ENCODE assay signal across 22 cellular contexts in the genomic region with DNA sequence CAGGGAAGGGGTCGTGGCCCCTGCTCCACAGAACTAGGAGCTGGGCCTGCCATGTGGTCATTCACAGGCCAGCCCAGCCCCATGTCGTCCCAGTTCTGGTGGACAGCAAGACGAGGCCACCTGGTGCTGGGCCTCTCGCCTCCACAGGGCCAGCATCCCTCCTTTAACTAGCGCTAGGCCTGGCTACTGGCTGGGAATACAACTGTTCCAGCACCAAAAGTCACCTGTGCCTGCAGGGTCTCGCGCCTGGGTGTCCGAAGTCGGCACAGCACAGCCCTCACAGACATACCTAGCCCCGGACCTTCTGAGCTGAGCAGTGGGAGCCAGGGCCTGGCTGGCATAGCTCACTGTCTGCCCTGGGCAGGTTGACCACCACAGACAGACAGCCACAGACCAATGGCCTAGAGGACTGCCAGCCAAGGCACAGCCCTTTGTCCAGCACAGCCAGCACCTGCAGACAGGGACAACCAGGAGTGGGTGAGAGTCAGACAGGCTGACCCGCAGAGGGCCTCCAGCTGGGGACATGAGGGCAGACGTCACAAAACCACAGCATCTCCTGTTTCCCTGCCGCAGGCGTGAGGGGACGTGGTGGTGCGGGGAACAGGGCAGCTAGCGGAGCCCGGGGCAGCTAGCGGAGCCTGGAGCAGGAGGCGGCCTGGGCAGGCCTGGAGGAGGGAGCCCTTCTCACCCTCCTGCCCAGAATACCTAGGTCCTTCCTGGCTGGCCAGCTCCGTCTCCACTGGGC. TPM values are rescaled to one million over a fixed set of nuclear protein-coding genes. Genes with fewer than 3 reads are reported as not detected.
DNase-seq lines count a peak whose midpoint lies in the region; ATAC-seq, FAIRE-seq and TF ChIP-seq lines count a peak whose summit lies in the region.
"Had no signal": no experiment of that assay in that cellular context is flagged by ENCODE, and none has a peak within 500 bp of the region (broad histone marks: within the 10 kb centered on the region; RNA-seq: fewer than 3 reads in every experiment).

No MANE protein-coding gene starts in this region.

- H3K4me3 ChIP-seq in HepG2 (replicated peaks in 1 of 3; ENCODE audit: insufficient read depth in 1 of 3, low read depth in 2 of 3, low read length in 3 of 3) (no peak overlapping the region), right lobe of liver (no peak overlapping the region)

- H3K4me2 ChIP-seq in HepG2 (ENCODE audit: low read depth, low read length), result no peak overlapping the region

- H4K20me1 ChIP-seq in HepG2 (ENCODE audit: insufficient read depth, low read length), result no peaks in the 10 kb centered on the region

- TF ChIP-seq POLR2A in HepG2 (IDR thresholded peaks at IDR 0.05; ENCODE audit: insufficient read depth in 1 of 2, low read depth in 2 of 2, low read length in 2 of 2) (no peak), right lobe of liver (IDR thresholded peaks at IDR 0.05) (no peak)

- POLR2A ChIA-PET in HepG2 (lab: Yijun Ruan, JAX) (interaction anchor here (1.5 to 3.4 kb wide), 2 partner anchors 12 to 14 kb away, joined by 3 to 19 read pairs; no protein-coding TSS in a partner anchor), RWPE1 (lab: Yijun Ruan, JAX; ENCODE audit: low non-redundant PET) (no interaction called here)

- intact Hi-C loops in HepG2 (cut with micrococcal nuclease; ENCODE audit: unreplicated experiment) (loop anchor here (5.0 kb wide), 1 partner anchor 224 kb away; no protein-coding TSS in a partner anchor), right lobe of liver (cut with DNase I) (loop anchor here (5.0 kb wide), 3 partner anchors 99 to 224 kb away; a partner anchor contains a TSS)

- no peaks in the 10 kb centered on the region for H3K79me2 ChIP-seq in HepG2 (ENCODE audit: insufficient read depth, low read length)

- TF ChIP-seq CTCF in HepG2 (CRISPR knock-in tag; IDR thresholded peaks at IDR 0.05) (no peak), right lobe of liver (IDR thresholded peaks at IDR 0.05) (no peak), RWPE1 (conservative IDR thresholded peaks at IDR 0.05; ENCODE audit: low read depth) (no peak)

- peaks cover 53% of the 10 kb centered on the region for H3K4me1 ChIP-seq in HepG2 (ENCODE audit: insufficient read depth, low read length)
- no peaks in the 10 kb centered on the region for H3K4me1 ChIP-seq in right lobe of liver

- TF ChIP-seq EP300 in HepG2 (IDR thresholded peaks at IDR 0.05; ENCODE audit: low read depth in 2 of 2, low read length in 2 of 2), result no peak
- TF ChIP-seq EP300 in HepG2 (CRISPR knock-in tag; IDR thresholded peaks at IDR 0.05; ENCODE audit: borderline replicate concordance), result no peak

- 93% methylated on average over 9 of the region's 21 CpGs for WGBS in HepG2 (ENCODE audit: low lambda C conversion rate)
- WGBS in right lobe of liver (ENCODE audit: insufficient coverage, low coverage, low lambda C conversion rate, missing lambda C conversion rate), result 47% methylated on average over 3 of the region's 21 CpGs

- H3K9ac ChIP-seq in HepG2 (ENCODE audit: insufficient read depth, low read depth, low read length), result no peak overlapping the region

- H3K36me3 ChIP-seq in HepG2 (replicated peaks in 1 of 2; ENCODE audit: control insufficient read depth in 1 of 2, insufficient read depth in 2 of 2, low read length in 2 of 2), result no peaks in the 10 kb centered on the region
- H3K36me3 ChIP-seq in right lobe of liver, result no peaks in the 10 kb centered on the region

- CTCF ChIA-PET in HepG2 (lab: Yijun Ruan, JAX; ENCODE audit: low intra/inter-chr PET ratio, low total read pairs) (interaction anchor here (1.4 to 3.9 kb wide), 3 partner anchors 17 to 101 kb away, joined by 3 to 72 read pairs (median 11); no protein-coding TSS in a partner anchor), RWPE1 (lab: Yijun Ruan, JAX) (interaction anchor here (0.5 to 3.2 kb wide), 8 partner anchors 10 to 222 kb away, joined by 4 to 50 read pairs (median 6); a partner anchor contains a TSS)

- ATAC-seq in HepG2, result no peak
- ATAC-seq in right lobe of liver, result no peak
- no peak for ATAC-seq in HG02610 (IDR thresholded peaks at IDR 0.05; ENCODE audit: unreplicated experiment)
- ATAC-seq: CD8-positive, alpha-beta T cell; PC-3; SK-N-SH treated with all-trans-retinoic acid at 6 μM for 48 hours had no signal

- no peak overlapping the region for H2AFZ ChIP-seq in HepG2 (ENCODE audit: low read length)

- no peak for TF ChIP-seq RAD21 in HepG2 (CRISPR knock-in tag; IDR thresholded peaks at IDR 0.05)

- peaks cover 1 to 3% of the 10 kb centered on the region in 2 experiments; a peak in 3 of 5 replicates for H3K27me3 ChIP-seq in HepG2 (ENCODE audit: control insufficient read depth in 1 of 2, insufficient read depth in 2 of 2, low read length in 2 of 2)
- no peaks in the 10 kb centered on the region for H3K27me3 ChIP-seq in right lobe of liver

- BruUV-seq in HepG2 (replicated peaks; lab: Mats Ljungman, UMichigan), result no TSS peak

- FAIRE-seq in HepG2 (lab: Jason Lieb, UNC), result no peak
- FAIRE-seq: H1 had no signal

- H3K9me3 ChIP-seq in HepG2 (ENCODE audit: low read length) (no peaks in the 10 kb centered on the region), right lobe of liver (no peaks in the 10 kb centered on the region)

- H3K27ac ChIP-seq in HepG2 (ENCODE audit: extremely low read length, insufficient read depth, low read length) (no peak overlapping the region), right lobe of liver (no peak overlapping the region), RWPE1 (peak overlapping the region; percentile 23)

- in situ Hi-C loops in HepG2 (cut with HindIII; ENCODE audit: extremely low pct_ligation_motif_present, low pct_unique_long_range_greater_than_20kb), result loop anchor here (5.0 to 10.0 kb wide), 2 partner anchors 99 to 326 kb away; no protein-coding TSS in a partner anchor

- DNase-seq in HepG2 (ENCODE audit: low spot score) (no peak), right lobe of liver (no peak), RWPE1 (ENCODE audit: low spot score) (no peak), left kidney (ENCODE audit: low read depth, low spot score) (peak; percentile 49), DMS114 treated with DMSO at 0.1 percent for 48 hours (lab: John Stamatoyannopoulos, UW; ENCODE audit: unreplicated experiment) (no peak)
- DNase-seq in activated T-cell treated with anti-CD3 and anti-CD28 coated beads, Interleukin-2, amount 50 U/mL, for 1 hour, result no peak
- DNase-seq: Calu3, EL, NCI-H1105, NCI-H146, NCI-H2029 treated with DMSO at 0.1 percent for 48 hours, NCI-H2171, NCI-H524 treated with DMSO at 0.1 percent for 48 hours, PC-3, T-helper 1 cell had no signal

RNA-seq across cellular contexts. Expression of a gene that starts 27.2 kb away (rescaled TPM):
- not detected in 2 replicates for total RNA-seq in HepG2 (2016; rRNA removed; fragmentation: Illumina TruSeq; extraction: Trizol)
- total RNA-seq in HepG2 (2016; cell fraction: cytosol; rRNA removed; fragmentation: Illumina TruSeq; extraction: Trizol; ENCODE audit: low read depth), result not detected in 2 replicates
- total RNA-seq in HepG2 (2016; cell fraction: insoluble cytoplasmic fraction; rRNA removed; fragmentation: Illumina TruSeq; extraction: Trizol), result not detected in 2 replicates
- not detected in 2 replicates for total RNA-seq in HepG2 (2016; cell fraction: membrane; rRNA removed; fragmentation: Illumina TruSeq; extraction: Trizol)
- total RNA-seq in HepG2 (2016; cell fraction: nucleus; rRNA removed; fragmentation: Illumina TruSeq; extraction: Trizol), result not detected in 2 replicates
- polyA plus RNA-seq in HepG2 (2011; rRNA removed), result 0.36 and 0.42 TPM in 2 replicates
- polyA plus RNA-seq in HepG2 (2011; cell fraction: cytosol; rRNA removed), result 0.08 and 0.15 TPM in 2 replicates
- polyA plus RNA-seq in HepG2 (2011; cell fraction: nucleus; rRNA removed), result 3.1 and 4.3 TPM in 2 replicates
- not detected in 2 replicates for polyA plus RNA-seq in HepG2 (2012)
- not detected in 2 replicates for polyA plus RNA-seq in HepG2 (2016; cell fraction: cytosol; fragmentation: Illumina TruSeq; extraction: Trizol; ENCODE audit: low read depth)
- not detected in 2 replicates for polyA plus RNA-seq in HepG2 (2016; cell fraction: insoluble cytoplasmic fraction; fragmentation: Illumina TruSeq; extraction: Trizol; ENCODE audit: low read depth)
- polyA plus RNA-seq in HepG2 (2016; cell fraction: membrane; fragmentation: Illumina TruSeq; extraction: Trizol; ENCODE audit: low read depth), result not detected in 2 replicates
- not detected in 2 replicates for polyA plus RNA-seq in HepG2 (2016; cell fraction: nucleus; fragmentation: Illumina TruSeq; extraction: Trizol; ENCODE audit: insufficient read depth, low read depth)
- polyA minus RNA-seq in HepG2 (2011; rRNA and poly(A)+ RNA removed; ENCODE audit: low replicate concordance), result not detected in 2 replicates
- polyA minus RNA-seq in HepG2 (2011; cell fraction: cytosol; rRNA and poly(A)+ RNA removed), result not detected in 2 replicates
- not detected in 2 replicates for polyA minus RNA-seq in HepG2 (2011; cell fraction: nucleus; rRNA and poly(A)+ RNA removed)
- total RNA-seq in right lobe of liver, result under 1 TPM in 2 of 6 experiments, not detected in 4; 0.51 to 0.64 TPM
- total RNA-seq: Calu3; CD8-positive, alpha-beta T cell; H1; LHCN-M2 had no signal
- polyA plus RNA-seq: BJ had no signal

RNA-seq across cellular contexts. Expression of a gene that starts 37.8 kb away (rescaled TPM):
- not detected in 2 replicates for total RNA-seq in HepG2 (2016; rRNA removed; fragmentation: Illumina TruSeq; extraction: Trizol)
- total RNA-seq in HepG2 (2016; cell fraction: cytosol; rRNA removed; fragmentation: Illumina TruSeq; extraction: Trizol; ENCODE audit: low read depth), result not detected in 2 replicates
- total RNA-seq in HepG2 (2016; cell fraction: insoluble cytoplasmic fraction; rRNA removed; fragmentation: Illumina TruSeq; extraction: Trizol), result not detected in 2 replicates
- not detected in 2 replicates for total RNA-seq in HepG2 (2016; cell fraction: membrane; rRNA removed; fragmentation: Illumina TruSeq; extraction: Trizol)
- total RNA-seq in HepG2 (2016; cell fraction: nucleus; rRNA removed; fragmentation: Illumina TruSeq; extraction: Trizol), result not detected in 2 replicates
- polyA plus RNA-seq in HepG2 (2011; rRNA removed), result not detected in 2 replicates
- polyA plus RNA-seq in HepG2 (2011; cell fraction: cytosol; rRNA removed), result not detected in 2 replicates
- polyA plus RNA-seq in HepG2 (2011; cell fraction: nucleus; rRNA removed), result not detected in 2 replicates
- not detected in 2 replicates for polyA plus RNA-seq in HepG2 (2012)
- not detected in 2 replicates for polyA plus RNA-seq in HepG2 (2016; cell fraction: cytosol; fragmentation: Illumina TruSeq; extraction: Trizol; ENCODE audit: low read depth)
- polyA plus RNA-seq in HepG2 (2016; cell fraction: insoluble cytoplasmic fraction; fragmentation: Illumina TruSeq; extraction: Trizol; ENCODE audit: low read depth), result not detected in 2 replicates
- polyA plus RNA-seq in HepG2 (2016; cell fraction: membrane; fragmentation: Illumina TruSeq; extraction: Trizol; ENCODE audit: low read depth), result not detected in 2 replicates
- not detected in 2 replicates for polyA plus RNA-seq in HepG2 (2016; cell fraction: nucleus; fragmentation: Illumina TruSeq; extraction: Trizol; ENCODE audit: insufficient read depth, low read depth)
- polyA minus RNA-seq in HepG2 (2011; rRNA and poly(A)+ RNA removed; ENCODE audit: low replicate concordance), result not detected in 2 replicates
- polyA minus RNA-seq in HepG2 (2011; cell fraction: cytosol; rRNA and poly(A)+ RNA removed), result not detected in 2 replicates
- polyA minus RNA-seq in HepG2 (2011; cell fraction: nucleus; rRNA and poly(A)+ RNA removed), result not detected in 2 replicates
- total RNA-seq in right lobe of liver, result not detected
- total RNA-seq: Calu3; CD8-positive, alpha-beta T cell; H1; LHCN-M2; PC-3; RPMI7951 had no signal
- polyA plus RNA-seq: BJ, H1 had no signal

RNA-seq across cellular contexts. Expression of a gene that starts 59.6 kb away (rescaled TPM):
- total RNA-seq in HepG2 (2016; rRNA removed; fragmentation: Illumina TruSeq; extraction: Trizol), result 79.1 and 138 TPM in 2 replicates
- 150 and 154 TPM in 2 replicates for total RNA-seq in HepG2 (2016; cell fraction: cytosol; rRNA removed; fragmentation: Illumina TruSeq; extraction: Trizol; ENCODE audit: low read depth)
- total RNA-seq in HepG2 (2016; cell fraction: insoluble cytoplasmic fraction; rRNA removed; fragmentation: Illumina TruSeq; extraction: Trizol), result 71.0 and 125 TPM in 2 replicates
- total RNA-seq in HepG2 (2016; cell fraction: membrane; rRNA removed; fragmentation: Illumina TruSeq; extraction: Trizol), result 362 and 363 TPM in 2 replicates
- total RNA-seq in HepG2 (2016; cell fraction: nucleus; rRNA removed; fragmentation: Illumina TruSeq; extraction: Trizol), result 89.6 and 109 TPM in 2 replicates
- polyA plus RNA-seq in HepG2 (2011; rRNA removed), result 254 and 379 TPM in 2 replicates
- polyA plus RNA-seq in HepG2 (2011; cell fraction: cytosol; rRNA removed), result 454 and 616 TPM in 2 replicates
- polyA plus RNA-seq in HepG2 (2011; cell fraction: nucleus; rRNA removed), result 839 and 1,149 TPM in 2 replicates
- polyA plus RNA-seq in HepG2 (2012), result 4,210 and 4,559 TPM in 2 replicates
- 341 and 387 TPM in 2 replicates for polyA plus RNA-seq in HepG2 (2016; cell fraction: cytosol; fragmentation: Illumina TruSeq; extraction: Trizol; ENCODE audit: low read depth)
- 1,191 and 1,950 TPM in 2 replicates for polyA plus RNA-seq in HepG2 (2016; cell fraction: insoluble cytoplasmic fraction; fragmentation: Illumina TruSeq; extraction: Trizol; ENCODE audit: low read depth)
- 1,798 and 2,413 TPM in 2 replicates for polyA plus RNA-seq in HepG2 (2016; cell fraction: membrane; fragmentation: Illumina TruSeq; extraction: Trizol; ENCODE audit: low read depth)
- polyA plus RNA-seq in HepG2 (2016; cell fraction: nucleus; fragmentation: Illumina TruSeq; extraction: Trizol; ENCODE audit: insufficient read depth, low read depth), result 949 and 1,082 TPM in 2 replicates
- polyA minus RNA-seq in HepG2 (2011; rRNA and poly(A)+ RNA removed; ENCODE audit: low replicate concordance), result 0.19 and 781 TPM in 2 replicates
- 811 and 1,353 TPM in 2 replicates for polyA minus RNA-seq in HepG2 (2011; cell fraction: cytosol; rRNA and poly(A)+ RNA removed)
- 170 and 248 TPM in 2 replicates for polyA minus RNA-seq in HepG2 (2011; cell fraction: nucleus; rRNA and poly(A)+ RNA removed)
- total RNA-seq in right lobe of liver, result 100 to 1,000 TPM in 5 of 6 experiments, 10 to 100 TPM in 1; 86.6 to 289 (median 177) TPM
- total RNA-seq: CD8-positive, alpha-beta T cell; RPMI7951 had no signal
